8 cellular contexts compared by ENCODE assay signal in the genomic region with DNA sequence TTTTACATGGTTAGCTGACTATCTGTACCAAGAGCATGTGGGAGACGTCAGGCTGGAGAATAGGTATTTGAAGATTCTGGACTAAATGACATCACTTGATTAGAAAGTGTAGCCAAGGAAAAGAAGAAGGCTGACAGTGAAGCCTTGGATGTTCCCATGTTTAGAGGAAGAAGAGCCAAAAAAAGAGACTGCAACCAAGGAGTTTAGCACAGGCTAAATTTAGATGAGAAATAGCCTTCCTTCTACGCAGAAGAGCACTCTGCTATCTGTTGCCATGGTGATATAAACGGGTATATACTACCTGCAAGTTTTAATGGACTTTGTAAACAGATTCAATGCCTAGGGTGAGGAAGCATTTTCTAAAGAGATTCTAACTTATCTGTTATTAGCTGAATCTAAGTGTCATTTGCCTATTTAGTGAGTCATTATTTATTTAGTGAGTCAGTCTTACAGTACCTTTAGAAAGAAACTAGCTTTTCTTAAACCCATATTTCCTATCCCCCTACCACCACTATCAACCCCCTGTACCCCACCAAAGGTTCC.
DNase-seq lines count a peak whose midpoint lies in the region; ATAC-seq and TF ChIP-seq lines count a peak whose summit lies in the region.

No MANE protein-coding gene starts in this region.

- no peaks in the 10 kb centered on the region for H3K9me3 Mint-ChIP-seq in HFFc6

- no peaks in the 10 kb centered on the region for H3K9me3 ChIP-seq in osteoblast (ENCODE audit: low read depth, low read length)

- peak overlapping the region; percentile 99 for H3K27ac Mint-ChIP-seq in HFFc6

- H3K27me3 ChIP-seq in osteoblast (ENCODE audit: insufficient read depth, low read length): no peaks in the 10 kb centered on the region

- peak overlapping the region; percentile 93 for H3K27ac ChIP-seq in epithelial cell of prostate
- peak overlapping the region; percentile 93 for H3K27ac ChIP-seq in osteoblast (ENCODE audit: low read depth, low read length)

- peaks cover 23% of the 10 kb centered on the region for H3K36me3 Mint-ChIP-seq in HFFc6 (ENCODE audit: low read depth)

- no peak overlapping the region for H2AFZ ChIP-seq in osteoblast (ENCODE audit: low read length)

- TF ChIP-seq CTCF in HFFc6 (IDR thresholded peaks at IDR 0.05) (no peak), osteoblast (IDR thresholded peaks at IDR 0.05; ENCODE audit: extremely low read depth, low read depth, low read length) (no peak)

- H3K4me1 Mint-ChIP-seq in HFFc6 (ENCODE audit: low read depth): peaks cover 87% of the 10 kb centered on the region

- H3K36me3 ChIP-seq in osteoblast (ENCODE audit: insufficient read depth, low read length): no peaks in the 10 kb centered on the region

- peak overlapping the region; percentile 6 for H3K4me3 ChIP-seq in osteoblast (ENCODE audit: insufficient read depth, low read length)

- H3K4me2 ChIP-seq in osteoblast (ENCODE audit: insufficient read depth, low read length): peak overlapping the region; percentile 68

- H4K20me1 ChIP-seq in osteoblast (ENCODE audit: insufficient read depth, low read length): no peaks in the 10 kb centered on the region

- H3K4me3 Mint-ChIP-seq in HFFc6: peak overlapping the region; percentile 83

- ATAC-seq in HG03135 (IDR thresholded peaks at IDR 0.05; ENCODE audit: unreplicated experiment): no peak
- no peak for ATAC-seq in GM19463 (IDR thresholded peaks at IDR 0.05; ENCODE audit: unreplicated experiment)

- peaks cover 81% of the 10 kb centered on the region for H3K4me1 ChIP-seq in osteoblast (ENCODE audit: insufficient read depth, low read length)

- peaks cover 59% of the 10 kb centered on the region for H3K79me2 ChIP-seq in osteoblast (ENCODE audit: insufficient read depth, low read length)

- DNase-seq in HFFc6: peak; percentile 42
- peak; percentile 82 for DNase-seq in NCI-H748 treated with DMSO at 0.1 percent for 48 hours (lab: John Stamatoyannopoulos, UW)
- DNase-seq in epithelial cell of prostate (ENCODE audit: low read depth, low spot score): no peak
- no peak for DNase-seq in osteoblast (ENCODE audit: insufficient read length, low spot score, missing footprints)
- no peak for DNase-seq in mucosa of gallbladder (ENCODE audit: low spot score)
- no peak for DNase-seq in ecto neural progenitor cell (ENCODE audit: low spot score)

- peaks cover 2% of the 10 kb centered on the region; the same call in 1 of the 2 replicates for H3K27me3 Mint-ChIP-seq in HFFc6 (ENCODE audit: insufficient read depth)

Comparison
In these comparisons a context has a peak if more than half of its experiments do, and no peak if none do; other contexts are left out.
1. DNase-seq: peak in HFFc6 (single experiment) and NCI-H748 treated with DMSO at 0.1 percent for 48 hours (single experiment); none in epithelial cell of prostate (single experiment), osteoblast (single experiment), mucosa of gallbladder (single experiment) and ecto neural progenitor cell (single experiment).